ENCODE assay signal across 2 cellular contexts in the genomic region with DNA sequence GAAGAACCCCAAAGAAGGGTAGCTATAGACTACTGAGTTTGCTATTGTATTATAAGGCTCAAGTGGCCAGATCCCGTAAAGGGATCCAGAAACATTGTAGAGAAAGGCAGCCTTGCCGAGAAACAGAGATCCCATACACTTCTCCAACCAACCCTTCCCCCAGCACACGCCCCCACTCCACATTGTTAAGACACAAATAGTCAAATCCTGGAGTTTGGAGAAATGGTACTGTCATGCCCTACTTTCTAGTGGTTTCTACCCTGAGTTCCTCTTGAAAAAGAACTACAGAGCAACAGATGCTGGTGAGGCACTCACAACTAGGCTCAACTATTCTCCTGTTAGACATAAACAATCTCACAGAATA.
TF ChIP-seq lines count a peak whose summit lies in the region.

No MANE protein-coding gene starts in this region.

TF ChIP-seq in GM23338, 12 proteins besides CTCF, POLR2A, EP300 and RAD21 (continued from another document):
- TF ChIP-seq, protein P1, sequence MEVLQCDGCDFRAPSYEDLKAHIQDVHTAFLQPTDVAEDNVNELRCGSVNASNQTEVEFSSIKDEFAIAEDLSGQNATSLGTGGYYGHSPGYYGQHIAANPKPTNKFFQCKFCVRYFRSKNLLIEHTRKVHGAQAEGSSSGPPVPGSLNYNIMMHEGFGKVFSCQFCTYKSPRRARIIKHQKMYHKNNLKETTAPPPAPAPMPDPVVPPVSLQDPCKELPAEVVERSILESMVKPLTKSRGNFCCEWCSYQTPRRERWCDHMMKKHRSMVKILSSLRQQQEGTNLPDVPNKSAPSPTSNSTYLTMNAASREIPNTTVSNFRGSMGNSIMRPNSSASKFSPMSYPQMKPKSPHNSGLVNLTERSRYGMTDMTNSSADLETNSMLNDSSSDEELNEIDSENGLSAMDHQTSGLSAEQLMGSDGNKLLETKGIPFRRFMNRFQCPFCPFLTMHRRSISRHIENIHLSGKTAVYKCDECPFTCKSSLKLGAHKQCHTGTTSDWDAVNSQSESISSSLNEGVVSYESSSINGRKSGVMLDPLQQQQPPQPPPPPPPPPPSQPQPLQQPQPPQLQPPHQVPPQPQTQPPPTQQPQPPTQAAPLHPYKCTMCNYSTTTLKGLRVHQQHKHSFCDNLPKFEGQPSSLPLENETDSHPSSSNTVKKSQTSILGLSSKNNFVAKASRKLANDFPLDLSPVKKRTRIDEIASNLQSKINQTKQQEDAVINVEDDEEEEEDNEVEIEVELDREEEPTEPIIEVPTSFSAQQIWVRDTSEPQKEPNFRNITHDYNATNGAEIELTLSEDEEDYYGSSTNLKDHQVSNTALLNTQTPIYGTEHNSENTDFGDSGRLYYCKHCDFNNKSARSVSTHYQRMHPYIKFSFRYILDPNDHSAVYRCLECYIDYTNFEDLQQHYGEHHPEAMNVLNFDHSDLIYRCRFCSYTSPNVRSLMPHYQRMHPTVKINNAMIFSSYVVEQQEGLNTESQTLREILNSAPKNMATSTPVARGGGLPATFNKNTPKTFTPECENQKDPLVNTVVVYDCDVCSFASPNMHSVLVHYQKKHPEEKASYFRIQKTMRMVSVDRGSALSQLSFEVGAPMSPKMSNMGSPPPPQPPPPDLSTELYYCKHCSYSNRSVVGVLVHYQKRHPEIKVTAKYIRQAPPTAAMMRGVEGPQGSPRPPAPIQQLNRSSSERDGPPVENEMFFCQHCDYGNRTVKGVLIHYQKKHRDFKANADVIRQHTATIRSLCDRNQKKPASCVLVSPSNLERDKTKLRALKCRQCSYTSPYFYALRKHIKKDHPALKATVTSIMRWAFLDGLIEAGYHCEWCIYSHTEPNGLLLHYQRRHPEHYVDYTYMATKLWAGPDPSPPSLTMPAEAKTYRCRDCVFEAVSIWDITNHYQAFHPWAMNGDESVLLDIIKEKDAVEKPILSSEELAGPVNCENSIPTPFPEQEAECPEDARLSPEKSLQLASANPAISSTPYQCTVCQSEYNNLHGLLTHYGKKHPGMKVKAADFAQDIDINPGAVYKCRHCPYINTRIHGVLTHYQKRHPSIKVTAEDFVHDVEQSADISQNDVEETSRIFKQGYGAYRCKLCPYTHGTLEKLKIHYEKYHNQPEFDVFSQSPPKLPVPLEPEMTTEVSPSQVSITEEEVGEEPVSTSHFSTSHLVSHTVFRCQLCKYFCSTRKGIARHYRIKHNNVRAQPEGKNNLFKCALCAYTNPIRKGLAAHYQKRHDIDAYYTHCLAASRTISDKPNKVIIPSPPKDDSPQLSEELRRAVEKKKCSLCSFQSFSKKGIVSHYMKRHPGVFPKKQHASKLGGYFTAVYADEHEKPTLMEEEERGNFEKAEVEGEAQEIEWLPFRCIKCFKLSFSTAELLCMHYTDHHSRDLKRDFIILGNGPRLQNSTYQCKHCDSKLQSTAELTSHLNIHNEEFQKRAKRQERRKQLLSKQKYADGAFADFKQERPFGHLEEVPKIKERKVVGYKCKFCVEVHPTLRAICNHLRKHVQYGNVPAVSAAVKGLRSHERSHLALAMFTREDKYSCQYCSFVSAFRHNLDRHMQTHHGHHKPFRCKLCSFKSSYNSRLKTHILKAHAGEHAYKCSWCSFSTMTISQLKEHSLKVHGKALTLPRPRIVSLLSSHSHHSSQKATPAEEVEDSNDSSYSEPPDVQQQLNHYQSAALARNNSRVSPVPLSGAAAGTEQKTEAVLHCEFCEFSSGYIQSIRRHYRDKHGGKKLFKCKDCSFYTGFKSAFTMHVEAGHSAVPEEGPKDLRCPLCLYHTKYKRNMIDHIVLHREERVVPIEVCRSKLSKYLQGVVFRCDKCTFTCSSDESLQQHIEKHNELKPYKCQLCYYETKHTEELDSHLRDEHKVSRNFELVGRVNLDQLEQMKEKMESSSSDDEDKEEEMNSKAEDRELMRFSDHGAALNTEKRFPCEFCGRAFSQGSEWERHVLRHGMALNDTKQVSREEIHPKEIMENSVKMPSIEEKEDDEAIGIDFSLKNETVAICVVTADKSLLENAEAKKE (CRISPR knock-in tag; IDR thresholded peaks at IDR 0.05): no peak

TF ChIP-seq in SK-N-SH treated with all-trans-retinoic acid at 6 μM for 48 hours, 23 proteins besides CTCF, POLR2A, EP300 and RAD21 (continued from another document):
- TF ChIP-seq TOX (CRISPR knock-in tag; IDR thresholded peaks at IDR 0.05; ENCODE audit: borderline replicate concordance): no peak
- no peak for TF ChIP-seq TCF4 (CRISPR knock-in tag; IDR thresholded peaks at IDR 0.05; ENCODE audit: borderline replicate concordance)
- TF ChIP-seq CSDC2 (CRISPR knock-in tag; IDR thresholded peaks at IDR 0.05): no peak
- no peak for TF ChIP-seq ARNTL (CRISPR knock-in tag; IDR thresholded peaks at IDR 0.05; ENCODE audit: borderline replicate concordance, low read depth)
- TF ChIP-seq SNAI2 (CRISPR knock-in tag; IDR thresholded peaks at IDR 0.05): no peak
- TF ChIP-seq, protein P2, sequence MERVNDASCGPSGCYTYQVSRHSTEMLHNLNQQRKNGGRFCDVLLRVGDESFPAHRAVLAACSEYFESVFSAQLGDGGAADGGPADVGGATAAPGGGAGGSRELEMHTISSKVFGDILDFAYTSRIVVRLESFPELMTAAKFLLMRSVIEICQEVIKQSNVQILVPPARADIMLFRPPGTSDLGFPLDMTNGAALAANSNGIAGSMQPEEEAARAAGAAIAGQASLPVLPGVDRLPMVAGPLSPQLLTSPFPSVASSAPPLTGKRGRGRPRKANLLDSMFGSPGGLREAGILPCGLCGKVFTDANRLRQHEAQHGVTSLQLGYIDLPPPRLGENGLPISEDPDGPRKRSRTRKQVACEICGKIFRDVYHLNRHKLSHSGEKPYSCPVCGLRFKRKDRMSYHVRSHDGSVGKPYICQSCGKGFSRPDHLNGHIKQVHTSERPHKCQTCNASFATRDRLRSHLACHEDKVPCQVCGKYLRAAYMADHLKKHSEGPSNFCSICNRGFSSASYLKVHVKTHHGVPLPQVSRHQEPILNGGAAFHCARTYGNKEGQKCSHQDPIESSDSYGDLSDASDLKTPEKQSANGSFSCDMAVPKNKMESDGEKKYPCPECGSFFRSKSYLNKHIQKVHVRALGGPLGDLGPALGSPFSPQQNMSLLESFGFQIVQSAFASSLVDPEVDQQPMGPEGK (CRISPR knock-in tag; IDR thresholded peaks at IDR 0.05; ENCODE audit: borderline replicate concordance): no peak
- no peak for TF ChIP-seq ZFP30 (CRISPR knock-in tag; IDR thresholded peaks at IDR 0.05)
- TF ChIP-seq OSR1 (CRISPR knock-in tag; IDR thresholded peaks at IDR 0.05): no peak
- no peak for TF ChIP-seq ESRRG (CRISPR knock-in tag; IDR thresholded peaks at IDR 0.05)
